ENCODE assay signal across 27 cellular contexts in genomic region chr1:107889524-107889923, GRCh38.
"Had no signal": no experiment of that assay in that cellular context is flagged by ENCODE, and none has a peak within 500 bp of the region (broad histone marks: within the 10 kb centered on the region; RNA-seq: fewer than 3 reads in every experiment).

No MANE protein-coding gene starts in this region.

- H3K4me3 ChIP-seq: adrenal gland, breast epithelium, colonic mucosa, Peyer's patch, SJCRH30 had no signal

- H3K9me3 ChIP-seq: adrenal gland, breast epithelium, colonic mucosa, Peyer's patch, SK-N-SH had no signal

- H3K27ac ChIP-seq: adrenal gland, breast epithelium, colonic mucosa, Peyer's patch, RWPE1, SJCRH30, VCaP had no signal

- ATAC-seq: activated T-cell treated with anti-CD3 and anti-CD28 coated beads, Interleukin-2, amount 50 U/mL, for 72 hours had no signal

- H3K27me3 ChIP-seq: adrenal gland, breast epithelium, colonic mucosa, Peyer's patch, SJCRH30 had no signal

- H3K9ac ChIP-seq: SK-N-SH had no signal

- H3K36me3 ChIP-seq: adrenal gland, breast epithelium, colonic mucosa, Peyer's patch, SJCRH30 had no signal

- DNase-seq: activated CD4-positive, alpha-beta memory T cell treated with anti-CD3 and anti-CD28 coated beads, Interleukin-2, amount 10 ng/mL, durations not matched to agents 7 days and 5 days; activated CD4-positive, alpha-beta T cell treated with anti-CD3 and anti-CD28 coated beads, Interleukin-2, amount 10 ng/mL, durations not matched to agents 7 days and 5 days; activated CD4-positive, CD25-positive, alpha-beta regulatory T cell; activated naive CD4-positive, alpha-beta T cell treated with anti-CD3 and anti-CD28 coated beads, Interleukin-2, amount 50 U/mL, for 16 hours; activated naive CD8-positive, alpha-beta T cell treated with anti-CD3 and anti-CD28 coated beads, Interleukin-2, amount 10 ng/mL, durations not matched to agents 7 days and 5 days; activated T-cell treated with anti-CD3 and anti-CD28 coated beads for 4 hours; activated T-cell treated with anti-CD3 and anti-CD28 coated beads, Interleukin-2, amount 50 U/mL, for 72 hours; adrenal gland; aorta; caudate nucleus; colonic mucosa; MM.1S; NCI-H1105; NCI-H1436; NCI-H1694 treated with DMSO at 0.1 percent for 48 hours; NCI-H2029 treated with DMSO at 0.1 percent for 48 hours; NCI-H446; NCI-H524; NCI-H774; Peyer's patch; Right ventricle myocardium superior; SJCRH30; SK-N-SH; T-helper 1 cell had no signal

- H3K4me2 ChIP-seq: SK-N-SH had no signal

- H3K4me1 ChIP-seq: adrenal gland, breast epithelium, colonic mucosa, Peyer's patch, SJCRH30 had no signal
